11 cellular contexts compared by ENCODE assay signal in genomic region chr16:50195276-50195675, GRCh38. TPM values are rescaled to one million over a fixed set of nuclear protein-coding genes. Genes with fewer than 3 reads are reported as not detected.
DNase-seq lines count a peak whose midpoint lies in the region; ATAC-seq and TF ChIP-seq lines count a peak whose summit lies in the region.
"Had no signal": no experiment of that assay in that cellular context is flagged by ENCODE, and none has a peak within 500 bp of the region (broad histone marks: within the 10 kb centered on the region; RNA-seq: fewer than 3 reads in every experiment).

No MANE protein-coding gene starts in this region.

- intact Hi-C loops in CD4-positive, alpha-beta T cell (cut with DNase I, micrococcal nuclease), result loop anchor here in 1 of 2 experiments (5.0 kb wide), 1 partner anchor 33 kb away; no protein-coding TSS in a partner anchor
- intact Hi-C loops in naive thymus-derived CD4-positive, alpha-beta T cell (cut with micrococcal nuclease), result loop anchor here (5.0 kb wide), 1 partner anchor 128 kb away; the partner anchor contains the start of gene HEATR3 (in 2 of the 2)

- no peak for ATAC-seq in CD4-positive, alpha-beta T cell (ENCODE audit: poor library complexity)
- ATAC-seq in naive thymus-derived CD4-positive, alpha-beta T cell, result no peak
- ATAC-seq: sciatic nerve had no signal

- H3K36me3 Mint-ChIP-seq in CD4-positive, alpha-beta T cell (ENCODE audit: low read depth), result peaks cover 4% of the 10 kb centered on the region
- peaks cover 51% of the 10 kb centered on the region for H3K36me3 Mint-ChIP-seq in brain
- peaks cover 0 to 13% (median 2%) of the 10 kb centered on the region in 5 donors for H3K36me3 Mint-ChIP-seq in naive thymus-derived CD4-positive, alpha-beta T cell

- no peaks in the 10 kb centered on the region for H3K36me3 ChIP-seq in naive thymus-derived CD4-positive, alpha-beta T cell (ENCODE audit: control insufficient read depth in 2 of 3, insufficient read depth in 3 of 3, low read length in 3 of 3)
- H3K36me3 ChIP-seq in WERI-Rb-1, result no peaks in the 10 kb centered on the region

- no peak overlapping the region for H3K27ac ChIP-seq in CD4-positive, alpha-beta T cell (ENCODE audit: low read depth, low read length)
- H3K27ac ChIP-seq in naive thymus-derived CD4-positive, alpha-beta T cell (ENCODE audit: low read depth, low read length), result peak overlapping the region; percentile 3
- no peak overlapping the region for H3K27ac ChIP-seq in WERI-Rb-1

- no peaks in the 10 kb centered on the region for H3K27me3 ChIP-seq in CD4-positive, alpha-beta T cell (ENCODE audit: control insufficient read depth, insufficient read depth, low read length)
- H3K27me3 ChIP-seq in naive thymus-derived CD4-positive, alpha-beta T cell (ENCODE audit: control insufficient read depth in 2 of 2, insufficient read depth in 2 of 2, low read length in 2 of 2), result no peaks in the 10 kb centered on the region
- no peaks in the 10 kb centered on the region for H3K27me3 ChIP-seq in WERI-Rb-1 (ENCODE audit: insufficient read depth, low read depth, severe bottlenecking)

- CTCF ChIA-PET in CD4-positive, alpha-beta T cell (lab: Charles Lee), result interaction anchor here (0.5 to 2.2 kb wide), 4 partner anchors 15 to 128 kb away, joined by 3 to 8 read pairs (median 4); no protein-coding TSS in a partner anchor
- CTCF ChIA-PET in naive thymus-derived CD4-positive, alpha-beta T cell (lab: Charles Lee), result interaction anchor here (2.2 kb wide), 1 partner anchor 170 kb away, joined by 5 read pairs; the partner anchor contains the start of gene CNEP1R1

- no peak for TF ChIP-seq CTCF in CD4-positive, alpha-beta T cell (IDR thresholded peaks at IDR 0.05)
- TF ChIP-seq CTCF in brain (conservative IDR thresholded peaks at IDR 0.05) (no peak), WERI-Rb-1 (IDR thresholded peaks at IDR 0.05; ENCODE audit: low read depth, low read length) (no peak)

- H3K27me3 Mint-ChIP-seq in CD4-positive, alpha-beta T cell, result no peaks in the 10 kb centered on the region
- H3K27me3 Mint-ChIP-seq in brain, result no peaks in the 10 kb centered on the region
- no peaks in the 10 kb centered on the region for H3K27me3 Mint-ChIP-seq in naive thymus-derived CD4-positive, alpha-beta T cell

- H3K4me1 ChIP-seq in naive thymus-derived CD4-positive, alpha-beta T cell (ENCODE audit: control insufficient read depth in 2 of 2, insufficient read depth in 2 of 2, low read length in 2 of 2), result peaks cover 18 to 25% of the 10 kb centered on the region in 2 donors

- peaks cover 66% of the 10 kb centered on the region for H3K4me1 Mint-ChIP-seq in CD4-positive, alpha-beta T cell (ENCODE audit: low read depth)
- H3K4me1 Mint-ChIP-seq in brain, result peaks cover 19% of the 10 kb centered on the region
- peaks cover 46 to 86% (median 75%) of the 10 kb centered on the region in 7 donors for H3K4me1 Mint-ChIP-seq in naive thymus-derived CD4-positive, alpha-beta T cell

- POLR2A ChIA-PET in CD4-positive, alpha-beta T cell (lab: Charles Lee), result interaction anchor here (0.7 kb wide), 1 partner anchor 486 kb away, joined by 4 read pairs; the partner anchor contains the start of gene SNX20
- POLR2A ChIA-PET in naive thymus-derived CD4-positive, alpha-beta T cell (lab: Charles Lee), result interaction anchor here (0.7 to 1.2 kb wide), 3 partner anchors 13 to 473 kb away, joined by 3 to 4 read pairs (median 3); no protein-coding TSS in a partner anchor

- no peak for DNase-seq in CD4-positive, alpha-beta T cell
- DNase-seq in HT1080 (ENCODE audit: low read depth) (peak; percentile 65), NCI-H2081 treated with DMSO at 0.1 percent for 48 hours (lab: John Stamatoyannopoulos, UW) (no peak), cortex of kidney (lab: John Stamatoyannopoulos, UW) (no peak), WERI-Rb-1 (no peak)
- no peak for DNase-seq in naive thymus-derived CD4-positive, alpha-beta T cell
- DNase-seq: activated CD4-positive, alpha-beta T cell treated with anti-CD3 and anti-CD28 coated beads for 48 hours; islet precursor cell; NCI-H446 had no signal

- no peaks in the 10 kb centered on the region for H3K9me3 ChIP-seq in CD4-positive, alpha-beta T cell (ENCODE audit: control insufficient read depth, low read length)
- H3K9me3 ChIP-seq in naive thymus-derived CD4-positive, alpha-beta T cell (ENCODE audit: control insufficient read depth in 2 of 3, low read length in 3 of 3), result no peaks in the 10 kb centered on the region
- H3K9me3 ChIP-seq in WERI-Rb-1 (ENCODE audit: severe bottlenecking), result peaks cover 2% of the 10 kb centered on the region

- H3K4me3 ChIP-seq in naive thymus-derived CD4-positive, alpha-beta T cell (ENCODE audit: low read length), result no peak overlapping the region
- H3K4me3 ChIP-seq in WERI-Rb-1 (ENCODE audit: low read depth, low read length), result no peak overlapping the region

- no peak overlapping the region for H3K4me3 Mint-ChIP-seq in CD4-positive, alpha-beta T cell
- H3K4me3 Mint-ChIP-seq in brain, result no peak overlapping the region
- H3K4me3 Mint-ChIP-seq in naive thymus-derived CD4-positive, alpha-beta T cell, result peak overlapping the region in 8 of 10 donors; percentile 4 to 71 (median 45)

- peak overlapping the region; percentile 63 for H3K27ac Mint-ChIP-seq in CD4-positive, alpha-beta T cell
- peak overlapping the region in 3 of 5 experiments; percentile 5 to 21 (median 16) for H3K27ac Mint-ChIP-seq in brain
- peak overlapping the region; percentile 11 to 87 (median 56) for H3K27ac Mint-ChIP-seq in naive thymus-derived CD4-positive, alpha-beta T cell

- no peaks in the 10 kb centered on the region for H3K9me3 Mint-ChIP-seq in CD4-positive, alpha-beta T cell
- peaks cover 0 to 20% (median 3%) of the 10 kb centered on the region in 5 experiments for H3K9me3 Mint-ChIP-seq in brain
- H3K9me3 Mint-ChIP-seq in naive thymus-derived CD4-positive, alpha-beta T cell, result peaks cover 0 to 1% (median 0%) of the 10 kb centered on the region in 11 donors

RNA-seq across cellular contexts. Expression of gene TENT4B, which starts 42.2 kb away (rescaled TPM):
- 10 to 100 TPM; 32.9 to 35.0 TPM for total RNA-seq in CD4-positive, alpha-beta T cell
- 8.3 and 11.7 TPM in 2 replicates for total RNA-seq in HT1080 (2014; rRNA removed; shearing (Covaris generic))
- 10.6 and 13.4 TPM in 2 replicates for polyA plus RNA-seq in HT1080 (2015; cell fraction: cytosol; rRNA removed)
- 14.3 and 16.6 TPM in 2 replicates for polyA plus RNA-seq in HT1080 (2015; cell fraction: nucleus; rRNA removed)
- polyA plus RNA-seq in brain (ENCODE audit: insufficient read depth, low read depth, low replicate concordance), result 5.9 TPM
- 10 to 100 TPM; 18.8 to 25.9 (median 23.8) TPM for total RNA-seq in naive thymus-derived CD4-positive, alpha-beta T cell
- polyA plus RNA-seq in naive thymus-derived CD4-positive, alpha-beta T cell, result 1 to 10 TPM; 5.0 to 5.4 TPM

Comparison
In these comparisons a context has a peak if more than half of its experiments do, and no peak if none do; other contexts are left out.
1. H3K4me3 Mint-ChIP-seq: peak in naive thymus-derived CD4-positive, alpha-beta T cell (8 of 10); none in CD4-positive, alpha-beta T cell (single experiment) and brain (0 of 5).
2. Peak in every context shown above with its lines, with median percentiles within 50 percentile points of each other: H3K27ac Mint-ChIP-seq.